Comparison of ENCODE assay signal across 9 cellular contexts in the genomic region with DNA sequence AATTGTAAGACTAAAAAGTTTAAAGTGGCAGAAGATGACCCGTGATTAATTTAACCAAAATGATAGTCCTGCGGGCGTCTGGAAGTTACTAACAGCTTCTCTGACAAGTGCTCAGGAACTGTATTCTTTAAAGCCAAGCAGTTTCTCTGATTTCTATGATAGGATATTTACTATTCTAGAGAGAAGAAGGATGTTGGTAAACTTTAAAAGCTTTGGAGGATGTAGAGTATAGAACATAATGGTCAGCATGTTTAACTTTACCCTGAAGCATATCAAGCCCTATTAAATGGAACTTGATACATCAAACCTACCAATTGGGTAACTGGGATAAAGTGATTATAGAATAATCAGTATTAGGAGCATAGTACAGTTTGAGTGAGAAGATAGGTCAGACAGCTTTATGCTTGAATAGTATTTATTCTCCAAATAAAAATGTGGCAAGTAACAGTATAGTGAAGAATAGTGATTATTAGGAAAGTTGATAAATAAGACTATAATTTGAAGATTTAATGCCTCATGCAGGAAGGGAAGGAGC. TPM values are rescaled to one million over a fixed set of nuclear protein-coding genes. Genes with fewer than 3 reads are reported as not detected.
DNase-seq lines count a peak whose midpoint lies in the region; ATAC-seq, FAIRE-seq and TF ChIP-seq lines count a peak whose summit lies in the region.
"Had no signal": no experiment of that assay in that cellular context is flagged by ENCODE, and none has a peak within 500 bp of the region (broad histone marks: within the 10 kb centered on the region; RNA-seq: fewer than 3 reads in every experiment).

No MANE protein-coding gene starts in this region.

- H3K4me1 ChIP-seq in A549, result peaks cover 23% of the 10 kb centered on the region
- peaks cover 35% of the 10 kb centered on the region for H3K4me1 ChIP-seq in mononuclear cell (ENCODE audit: insufficient read depth, low read length)

- TF ChIP-seq RAD21 in A549 (conservative IDR thresholded peaks at IDR 0.05 in 1 of 2, IDR thresholded peaks at IDR 0.05 in 1 of 2), result no peak

- H3K4me3 ChIP-seq in A549, result peak overlapping the region; percentile 73
- H3K4me3 ChIP-seq in HFF-Myc (replicated peaks; ENCODE audit: low read depth, low read length), result peak overlapping the region; percentile 88
- peak overlapping the region; percentile 78 for H3K4me3 ChIP-seq in astrocyte of the spinal cord (ENCODE audit: low read depth, low read length)
- H3K4me3 ChIP-seq in mononuclear cell (ENCODE audit: low read length), result peak overlapping the region; percentile 68

- FAIRE-seq in A549 (lab: Jason Lieb, UNC), result no peak

- H3K27me3 ChIP-seq in mononuclear cell (ENCODE audit: insufficient read depth, low read length), result no peaks in the 10 kb centered on the region

- no peak for TF ChIP-seq EP300 in A549 (IDR thresholded peaks at IDR 0.05)

- H3K27ac ChIP-seq in A549 (no peak overlapping the region), substantia nigra (ENCODE audit: low read depth, low read length, poor library complexity, severe bottlenecking) (no peak overlapping the region)

- TF ChIP-seq POLR2A in A549 (IDR thresholded peaks at IDR 0.05; ENCODE audit: low read length), result no peak

- TF ChIP-seq CTCF in A549 (IDR thresholded peaks at IDR 0.05) (no peak), HFF-Myc (IDR thresholded peaks at IDR 0.05; ENCODE audit: low read depth, low read length, missing control alignments) (no peak), astrocyte of the spinal cord (IDR thresholded peaks at IDR 0.05; ENCODE audit: low read depth, low read length) (no peak)

- POLR2A ChIA-PET in A549 (lab: Yijun Ruan, JAX), result no interaction called here

- H3K4me2 ChIP-seq in A549, result peak overlapping the region; percentile 95

- CTCF ChIA-PET in A549 (lab: Yijun Ruan, JAX), result no interaction called here

- 50% methylated on average over 3 of the region's 3 CpGs for WGBS in A549 (ENCODE audit: missing lambda C conversion rate)

- DNase-seq in A549 (ENCODE audit: low read depth in 1 of 2, low spot score in 1 of 2) (no peak), HFF-Myc (ENCODE audit: extremely low read depth, low read depth) (no peak), astrocyte of the spinal cord (ENCODE audit: low read depth, low spot score) (no peak), substantia nigra (lab: John Stamatoyannopoulos, UW) (no peak), MV-4-11 (lab: John Stamatoyannopoulos, UW) (no peak), SIG-M5 treated with dmso at 0.1 percent for 504 hours (lab: John Stamatoyannopoulos, UW; ENCODE audit: unreplicated experiment) (no peak)
- DNase-seq: NCI-H2029 had no signal

- in situ Hi-C loops in astrocyte of the spinal cord (cut with HindIII; ENCODE audit: low sequenced_read_pairs), result no loop called here

- H3K9me3 ChIP-seq in A549 (no peaks in the 10 kb centered on the region), mononuclear cell (ENCODE audit: low read depth, low read length) (no peaks in the 10 kb centered on the region)

- ATAC-seq in A549 (no peak), HG03432 (IDR thresholded peaks at IDR 0.05; ENCODE audit: unreplicated experiment) (no peak)

TF ChIP-seq in A549, 52 proteins besides CTCF, POLR2A, EP300 and RAD21:
- TF ChIP-seq, protein P1, sequence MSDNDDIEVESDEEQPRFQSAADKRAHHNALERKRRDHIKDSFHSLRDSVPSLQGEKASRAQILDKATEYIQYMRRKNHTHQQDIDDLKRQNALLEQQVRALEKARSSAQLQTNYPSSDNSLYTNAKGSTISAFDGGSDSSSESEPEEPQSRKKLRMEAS (IDR thresholded peaks at IDR 0.05), result no peak
- no peak for TF ChIP-seq NPAS2 (CRISPR knock-in tag; IDR thresholded peaks at IDR 0.05; ENCODE audit: borderline replicate concordance)
- no peak for TF ChIP-seq RARB (CRISPR knock-in tag; IDR thresholded peaks at IDR 0.05)
- TF ChIP-seq NFE2L2 (conservative IDR thresholded peaks at IDR 0.05; ENCODE audit: low read length), result no peak
- no peak for TF ChIP-seq SREBF2 (IDR thresholded peaks at IDR 0.05)
- no peak for TF ChIP-seq JUNB (IDR thresholded peaks at IDR 0.05)
- TF ChIP-seq CHD4 (IDR thresholded peaks at IDR 0.05; ENCODE audit: borderline replicate concordance), result no peak
- TF ChIP-seq ZSCAN20 (CRISPR knock-in tag; IDR thresholded peaks at IDR 0.05), result no peak
- TF ChIP-seq CBX2 (IDR thresholded peaks at IDR 0.05; ENCODE audit: borderline replicate concordance, low read depth), result no peak
- no peak for TF ChIP-seq RNF2 (IDR thresholded peaks at IDR 0.05; ENCODE audit: borderline replicate concordance, low read depth)
- no peak for TF ChIP-seq CHD2 (IDR thresholded peaks at IDR 0.05; ENCODE audit: low read length, partially characterized antibody)

RNA-seq across cellular contexts. Expression of a gene that starts 1.8 kb away (rescaled TPM):
- polyA plus RNA-seq in A549 (2011; rRNA removed) (17.9 and 20.6 TPM in 2 replicates), A549 (2017; fragmentation: RNase III; extraction: RNeasy Plus Mini Kit Qiagen cat#74134 plus additional on column Dnase treatment) (13.6 to 15.2 TPM (median 14.1 TPM) in 3 replicates)
- 11.6 and 12.2 TPM in 2 replicates for polyA plus RNA-seq in A549 (2012; cell fraction: cytosol; rRNA removed)
- 19.3 and 21.1 TPM in 2 replicates for polyA plus RNA-seq in A549 (2012; cell fraction: nucleus; rRNA removed)
- polyA minus RNA-seq in A549 (2011; rRNA and poly(A)+ RNA removed), result 12.7 and 16.3 TPM in 2 replicates
- total RNA-seq in mononuclear cell, result 71.5 TPM
